2 cellular contexts compared by ENCODE assay signal in genomic region chr2:200945395-200945729, GRCh38.
TF ChIP-seq lines count a peak whose summit lies in the region.

No MANE protein-coding gene starts in this region.

TF ChIP-seq in SK-N-SH, 30 proteins besides CTCF, POLR2A, EP300 and RAD21:
- TF ChIP-seq TEAD4 (IDR thresholded peaks at IDR 0.05; ENCODE audit: borderline replicate concordance, insufficient read depth) (no peak), RCOR1 (IDR thresholded peaks at IDR 0.05; ENCODE audit: low read length) (no peak), MEF2A (IDR thresholded peaks at IDR 0.05; ENCODE audit: borderline replicate concordance, low read depth) (no peak), POLR2AphosphoS5 (IDR thresholded peaks at IDR 0.05; ENCODE audit: low read depth, low read length) (no peak), SMC3 (IDR thresholded peaks at IDR 0.05; ENCODE audit: low read depth, low read length) (no peak), EZH2phosphoT487 (IDR thresholded peaks at IDR 0.05; ENCODE audit: borderline replicate concordance, low read depth) (no peak), YY1 (IDR thresholded peaks at IDR 0.05; ENCODE audit: low read depth) (no peak), GATA2 (CRISPR knock-in tag; IDR thresholded peaks at IDR 0.05) (no peak), MXI1 (IDR thresholded peaks at IDR 0.05; ENCODE audit: low read depth, low read length) (no peak), USF2 (IDR thresholded peaks at IDR 0.05; ENCODE audit: borderline replicate concordance, low read depth, low read length) (no peak), TAF1 (IDR thresholded peaks at IDR 0.05; ENCODE audit: borderline replicate concordance, low read depth, low read length) (no peak), FOXM1 (IDR thresholded peaks at IDR 0.05; ENCODE audit: low read depth) (no peak), ZBTB33 (IDR thresholded peaks at IDR 0.05; ENCODE audit: borderline replicate concordance, low read depth) (no peak), RFX5 (IDR thresholded peaks at IDR 0.05; ENCODE audit: low read length) (no peak)

TF ChIP-seq in SK-N-SH treated with all-trans-retinoic acid at 6 μM for 48 hours, 23 proteins besides CTCF, POLR2A, EP300 and RAD21:
- no peak for TF ChIP-seq ARNTL (CRISPR knock-in tag; IDR thresholded peaks at IDR 0.05; ENCODE audit: borderline replicate concordance, low read depth)
- no peak for TF ChIP-seq ZNF8 (CRISPR knock-in tag; IDR thresholded peaks at IDR 0.05)
- no peak for TF ChIP-seq TOX (CRISPR knock-in tag; IDR thresholded peaks at IDR 0.05; ENCODE audit: borderline replicate concordance)
- no peak for TF ChIP-seq ZNF565 (CRISPR knock-in tag; conservative IDR thresholded peaks at IDR 0.05; ENCODE audit: low read depth)
- no peak for TF ChIP-seq CSRNP3 (CRISPR knock-in tag; IDR thresholded peaks at IDR 0.05)
- TF ChIP-seq CREB5 (CRISPR knock-in tag; IDR thresholded peaks at IDR 0.05; ENCODE audit: low read depth): no peak
- no peak for TF ChIP-seq ZNF70 (CRISPR knock-in tag; IDR thresholded peaks at IDR 0.05)
- no peak for TF ChIP-seq TSHZ2 (CRISPR knock-in tag; IDR thresholded peaks at IDR 0.05)
